ENCODE assay signal across 9 cellular contexts in the genomic region with DNA sequence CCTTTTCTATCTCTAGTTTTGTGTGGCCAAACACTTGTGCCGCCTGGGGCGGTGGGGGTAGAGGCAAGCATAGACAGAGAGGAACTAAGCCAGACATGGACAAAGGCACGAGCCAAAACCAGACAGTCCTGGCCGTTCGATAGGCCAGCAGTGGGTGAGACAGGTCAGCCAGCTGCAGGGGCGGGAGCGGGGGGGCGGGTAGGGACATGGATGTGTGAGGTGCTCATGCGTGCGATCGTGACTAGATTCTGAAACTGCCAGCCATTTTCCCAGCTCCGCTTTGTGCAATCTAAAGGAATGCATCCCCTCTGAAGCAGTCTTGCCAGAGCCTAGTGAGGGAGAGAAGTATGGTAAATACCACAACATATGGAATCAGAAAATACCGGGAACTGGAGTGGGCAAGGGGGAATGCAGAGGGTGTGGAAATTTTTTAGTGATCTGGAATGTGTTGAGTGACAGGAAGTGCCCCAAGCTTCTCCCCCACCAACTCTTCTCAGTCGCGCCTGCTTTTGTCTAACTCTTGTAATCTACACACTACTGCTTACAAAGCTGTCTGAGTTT.
DNase-seq lines count a peak whose midpoint lies in the region; ATAC-seq, FAIRE-seq and TF ChIP-seq lines count a peak whose summit lies in the region.
"Had no signal": no experiment of that assay in that cellular context is flagged by ENCODE, and none has a peak within 500 bp of the region (broad histone marks: within the 10 kb centered on the region; RNA-seq: fewer than 3 reads in every experiment).

No MANE protein-coding gene starts in this region.

- TF ChIP-seq CTCF in C4-2B (conservative IDR thresholded peaks at IDR 0.05) (no peak), RWPE1 (conservative IDR thresholded peaks at IDR 0.05; ENCODE audit: low read depth) (no peak), osteoblast (IDR thresholded peaks at IDR 0.05; ENCODE audit: extremely low read depth, low read depth, low read length) (no peak)

- peak overlapping the region; percentile 85 for H3K9ac ChIP-seq in adipocyte (ENCODE audit: low read length)

- no peaks in the 10 kb centered on the region for H3K36me3 ChIP-seq in adipocyte (ENCODE audit: control insufficient read depth, insufficient read depth, low read length, severe bottlenecking)
- H3K36me3 ChIP-seq in osteoblast (ENCODE audit: insufficient read depth, low read length): no peaks in the 10 kb centered on the region

- no peaks in the 10 kb centered on the region for H4K20me1 ChIP-seq in osteoblast (ENCODE audit: insufficient read depth, low read length)

- CTCF ChIA-PET in RWPE1 (lab: Yijun Ruan, JAX): interaction anchor here (0.9 to 3.1 kb wide), 3 partner anchors 41 to 107 kb away, joined by 3 to 19 read pairs (median 5); no protein-coding TSS in a partner anchor

- ATAC-seq in GM19438 (IDR thresholded peaks at IDR 0.05; ENCODE audit: low read depth, unreplicated experiment): peak; percentile 67
- ATAC-seq in Right ventricle myocardium superior (ENCODE audit: poor library complexity): peak; percentile 88

- H3K79me2 ChIP-seq in osteoblast (ENCODE audit: insufficient read depth, low read length): peaks cover 35% of the 10 kb centered on the region

- H3K27me3 ChIP-seq in adipocyte (replicated peaks; ENCODE audit: control insufficient read depth, insufficient read depth, low read length): no peaks in the 10 kb centered on the region
- no peaks in the 10 kb centered on the region for H3K27me3 ChIP-seq in osteoblast (ENCODE audit: insufficient read depth, low read length)

- H3K27ac ChIP-seq in C4-2B (peak overlapping the region; percentile 71), RWPE1 (peak overlapping the region; percentile 97), osteoblast (ENCODE audit: low read depth, low read length) (peak overlapping the region; percentile 87)
- H3K27ac ChIP-seq: VCaP had no signal

- peaks cover 18% of the 10 kb centered on the region for H3K4me1 ChIP-seq in adipocyte (ENCODE audit: control insufficient read depth, insufficient read depth, low read length)
- peaks cover 18% of the 10 kb centered on the region for H3K4me1 ChIP-seq in osteoblast (ENCODE audit: insufficient read depth, low read length)

- no peak for FAIRE-seq in urothelium cell line (lab: Jason Lieb, UNC)

- POLR2A ChIA-PET in RWPE1 (lab: Yijun Ruan, JAX; ENCODE audit: low non-redundant PET): interaction anchor here (0.7 to 1.4 kb wide), 4 partner anchors 42 to 107 kb away, joined by 3 to 5 read pairs (median 3); no protein-coding TSS in a partner anchor

- peak; percentile 74 for DNase-seq in Jurkat, Clone E6-1 (ENCODE audit: low read depth, low spot score)
- DNase-seq in RWPE1 (ENCODE audit: low spot score) (peak; percentile 97), adipocyte (ENCODE audit: low read depth) (peak; percentile 97), Right ventricle myocardium superior (peak; percentile 75), osteoblast (ENCODE audit: insufficient read length, low spot score, missing footprints) (peak; percentile 74), urothelium cell line (ENCODE audit: low spot score) (peak; percentile 80)

- H3K4me2 ChIP-seq in osteoblast (ENCODE audit: insufficient read depth, low read length): peak overlapping the region; percentile 84

- H2AFZ ChIP-seq in osteoblast (ENCODE audit: low read length): peak overlapping the region; percentile 58

- H3K4me3 ChIP-seq in Jurkat, Clone E6-1 (ENCODE audit: low read length): peak overlapping the region; percentile 59
- H3K4me3 ChIP-seq in adipocyte (ENCODE audit: low read length): peak overlapping the region; percentile 87
- peak overlapping the region; percentile 75 for H3K4me3 ChIP-seq in osteoblast (ENCODE audit: insufficient read depth, low read length)

- H3K9me3 ChIP-seq in adipocyte (ENCODE audit: control insufficient read depth, low read length) (no peaks in the 10 kb centered on the region), osteoblast (ENCODE audit: low read depth, low read length) (no peaks in the 10 kb centered on the region)

- intact Hi-C loops in Right ventricle myocardium superior (cut with DNase I): no loop called here

Comparison
In these comparisons a context has a peak if more than half of its experiments do, and no peak if none do; other contexts are left out.
1. Peak in every context shown above with its lines: DNase-seq, ATAC-seq, H3K4me3 ChIP-seq and H3K27ac ChIP-seq.